ENCODE assay signal across 8 cellular contexts in the genomic region with DNA sequence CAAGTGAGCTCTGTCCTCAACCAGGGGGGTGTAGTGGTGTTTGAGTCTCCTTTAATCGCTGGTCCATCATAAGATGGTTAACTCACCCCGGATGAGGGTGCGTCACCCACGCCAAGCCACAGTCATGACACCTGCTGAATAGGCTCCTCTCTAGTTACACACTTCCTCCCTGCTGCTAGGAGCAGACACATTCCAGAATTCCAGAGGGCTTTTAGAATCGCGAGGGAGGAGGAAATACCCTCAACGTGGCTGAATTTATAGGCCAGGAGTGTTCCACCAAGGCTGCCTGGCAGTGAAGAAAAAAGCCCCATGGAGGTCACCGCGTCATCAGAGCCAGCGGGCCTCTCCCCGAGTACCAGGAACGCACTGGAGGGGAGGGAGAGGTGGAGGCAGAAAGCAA. TPM values are rescaled to one million over a fixed set of nuclear protein-coding genes. Genes with fewer than 3 reads are reported as not detected.
DNase-seq lines count a peak whose midpoint lies in the region; ATAC-seq and TF ChIP-seq lines count a peak whose summit lies in the region.

No MANE protein-coding gene starts in this region.

- no peak for ATAC-seq in activated B cell treated with CpG ODN at 0.5 μM for 24 hours (ENCODE audit: low read depth)
- ATAC-seq in GM21717 (IDR thresholded peaks at IDR 0.05; ENCODE audit: unreplicated experiment): no peak

- CTCF ChIA-PET in activated B cell treated with CpG ODN at 0.5 μM for 24 hours (lab: Charles Lee): interaction anchor here (1.6 to 3.5 kb wide), 4 partner anchors 9 to 36 kb away, joined by 3 to 28 read pairs (median 8); no protein-coding TSS in a partner anchor

- TF ChIP-seq CTCF in HFF-Myc (IDR thresholded peaks at IDR 0.05; ENCODE audit: low read depth, low read length, missing control alignments) (no peak), activated B cell treated with CpG ODN at 0.5 μM for 24 hours (IDR thresholded peaks at IDR 0.05) (no peak), foreskin fibroblast (IDR thresholded peaks at IDR 0.05; ENCODE audit: low read depth, low read length) (no peak)

- H3K4me3 ChIP-seq in HFF-Myc (replicated peaks; ENCODE audit: low read depth, low read length) (no peak overlapping the region), foreskin fibroblast (ENCODE audit: low read depth in 1 of 2, low read length in 2 of 2) (peak overlapping the region in 1 of 2 donors; percentile 78), skeletal muscle cell (ENCODE audit: low read depth, low read length) (no peak overlapping the region)

- DNase-seq in HFF-Myc (ENCODE audit: extremely low read depth, low read depth): peak; percentile 59
- no peak for DNase-seq in activated B cell treated with CpG ODN at 0.5 μM for 24 hours
- peak; percentile 51 to 63 for DNase-seq in foreskin fibroblast
- DNase-seq in skeletal muscle cell (ENCODE audit: low read depth): peak; percentile 61
- DNase-seq in H4 (ENCODE audit: low spot score): no peak
- DNase-seq in NCI-H2081 treated with DMSO at 0.1 percent for 48 hours (lab: John Stamatoyannopoulos, UW): no peak
- DNase-seq in COLO829 (ENCODE audit: low spot score): no peak

- H3K9me3 Mint-ChIP-seq in activated B cell treated with CpG ODN at 0.5 μM for 24 hours: no peaks in the 10 kb centered on the region

- H3K27me3 Mint-ChIP-seq in activated B cell treated with CpG ODN at 0.5 μM for 24 hours: no peaks in the 10 kb centered on the region

- peak overlapping the region; percentile 78 for H3K4me3 Mint-ChIP-seq in activated B cell treated with CpG ODN at 0.5 μM for 24 hours

- POLR2A ChIA-PET in activated B cell treated with CpG ODN at 0.5 μM for 24 hours (lab: Charles Lee): interaction anchor here (0.6 to 10.1 kb wide), 5 partner anchors 11 to 36 kb away, joined by 3 to 233 read pairs (median 7); no protein-coding TSS in a partner anchor

- H3K27ac Mint-ChIP-seq in activated B cell treated with CpG ODN at 0.5 μM for 24 hours: peak overlapping the region; percentile 98

- intact Hi-C loops in activated B cell treated with CpG ODN at 0.5 μM for 24 hours (cut with micrococcal nuclease): no loop called here

- H3K4me1 Mint-ChIP-seq in activated B cell treated with CpG ODN at 0.5 μM for 24 hours: peaks cover 80% of the 10 kb centered on the region

- H3K36me3 Mint-ChIP-seq in activated B cell treated with CpG ODN at 0.5 μM for 24 hours (ENCODE audit: low read depth): peaks cover 57% of the 10 kb centered on the region

RNA-seq across cellular contexts. Expression of a gene that starts 5.1 kb away (rescaled TPM):
- total RNA-seq in activated B cell treated with CpG ODN at 0.5 μM for 24 hours: 55.4 and 60.2 TPM in 2 replicates
- total RNA-seq in H4 (2014; rRNA removed; shearing (Covaris generic)): 27.0 and 62.0 TPM in 2 replicates

Comparison
In these comparisons a context has a peak if more than half of its experiments do, and no peak if none do; other contexts are left out.
1. DNase-seq: peak in HFF-Myc (single experiment), foreskin fibroblast (2 of 2) and skeletal muscle cell (single experiment); none in activated B cell treated with CpG ODN at 0.5 μM for 24 hours (single experiment), H4 (single experiment), NCI-H2081 treated with DMSO at 0.1 percent for 48 hours (single experiment) and COLO829 (single experiment).